In the genomic region with DNA sequence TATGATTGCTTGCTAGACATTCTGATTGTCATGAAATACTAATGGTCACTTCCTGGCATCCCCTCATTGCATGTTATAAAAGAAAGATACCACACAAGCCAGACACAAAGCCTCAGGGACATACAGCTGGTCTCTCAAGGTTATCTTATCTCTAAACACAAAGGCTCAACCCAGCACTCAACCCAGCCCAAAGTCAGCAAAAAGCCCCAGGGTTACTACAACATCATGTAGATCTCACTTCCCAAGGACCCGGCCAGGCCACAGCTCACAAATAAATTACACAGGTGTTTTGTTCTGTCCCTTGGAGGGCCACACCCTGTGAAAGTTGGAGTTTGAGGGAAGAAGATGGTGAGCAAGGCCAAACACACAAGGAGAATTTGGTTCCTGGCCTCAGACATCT, we compare ENCODE assay signal across 30 cellular contexts.
"Had no signal": no experiment of that assay in that cellular context is flagged by ENCODE, and none has a peak within 500 bp of the region (broad histone marks: within the 10 kb centered on the region; RNA-seq: fewer than 3 reads in every experiment).

No MANE protein-coding gene starts in this region.

- H3K4me1 Mint-ChIP-seq: activated CD4-positive, alpha-beta memory T cell treated with anti-CD3 and anti-CD28 coated beads, Interleukin-2, amount 10 ng/mL, durations not matched to agents 7 days and 5 days; activated CD4-positive, alpha-beta T cell treated with anti-CD3 and anti-CD28 coated beads, Interleukin-2, amount 10 ng/mL, durations not matched to agents 7 days and 5 days; activated naive CD4-positive, alpha-beta T cell treated with anti-CD3 and anti-CD28 coated beads, Interleukin-2, amount 10 ng/mL, durations not matched to agents 7 days and 5 days; activated naive CD8-positive, alpha-beta T cell treated with anti-CD3 and anti-CD28 coated beads, Interleukin-2, amount 10 ng/mL, durations not matched to agents 7 days and 5 days; brain had no signal

- H3K36me3 ChIP-seq: ascending aorta, breast epithelium, cardiac muscle cell, colonic mucosa, esophagus muscularis mucosa, gastroesophageal sphincter, heart right ventricle had no signal

- H3K9me3 Mint-ChIP-seq: activated CD4-positive, alpha-beta memory T cell treated with anti-CD3 and anti-CD28 coated beads, Interleukin-2, amount 10 ng/mL, durations not matched to agents 7 days and 5 days; activated CD4-positive, alpha-beta T cell treated with anti-CD3 and anti-CD28 coated beads, Interleukin-2, amount 10 ng/mL, durations not matched to agents 7 days and 5 days; activated naive CD4-positive, alpha-beta T cell treated with anti-CD3 and anti-CD28 coated beads, Interleukin-2, amount 10 ng/mL, durations not matched to agents 7 days and 5 days; activated naive CD4-positive, alpha-beta T cell treated with anti-CD3 and anti-CD28 coated beads, Interleukin-2, amount 50 U/mL, for 72 hours; activated naive CD8-positive, alpha-beta T cell treated with anti-CD3 and anti-CD28 coated beads, Interleukin-2, amount 10 ng/mL, durations not matched to agents 7 days and 5 days; activated T-cell treated with anti-CD3 and anti-CD28 coated beads, Interleukin-2, amount 50 U/mL, for 24 hours; activated T-cell treated with anti-CD3 and anti-CD28 coated beads, Interleukin-2, amount 50 U/mL, for 72 hours; WTC11 had no signal

- H3K27ac Mint-ChIP-seq: activated CD4-positive, alpha-beta memory T cell treated with anti-CD3 and anti-CD28 coated beads, Interleukin-2, amount 10 ng/mL, durations not matched to agents 7 days and 5 days; activated CD4-positive, alpha-beta T cell treated with anti-CD3 and anti-CD28 coated beads, Interleukin-2, amount 10 ng/mL, durations not matched to agents 7 days and 5 days; activated naive CD4-positive, alpha-beta T cell treated with anti-CD3 and anti-CD28 coated beads, Interleukin-2, amount 10 ng/mL, durations not matched to agents 7 days and 5 days; activated naive CD4-positive, alpha-beta T cell treated with anti-CD3 and anti-CD28 coated beads, Interleukin-2, amount 50 U/mL, for 72 hours; activated naive CD8-positive, alpha-beta T cell treated with anti-CD3 and anti-CD28 coated beads, Interleukin-2, amount 10 ng/mL, durations not matched to agents 7 days and 5 days; activated T-cell treated with anti-CD3 and anti-CD28 coated beads, Interleukin-2, amount 50 U/mL, for 24 hours; activated T-cell treated with anti-CD3 and anti-CD28 coated beads, Interleukin-2, amount 50 U/mL, for 72 hours; brain; WTC11 had no signal

- H3K9me3 ChIP-seq: ascending aorta, breast epithelium, colonic mucosa, esophagus muscularis mucosa, gastroesophageal sphincter, heart right ventricle had no signal

- H3K4me3 ChIP-seq: ascending aorta, breast epithelium, cardiac muscle cell, colonic mucosa, esophagus muscularis mucosa, gastroesophageal sphincter, heart right ventricle, hepatocyte had no signal

- H3K4me1 ChIP-seq: ascending aorta, breast epithelium, colonic mucosa, esophagus muscularis mucosa, gastroesophageal sphincter, heart right ventricle had no signal

- DNase-seq: activated CD4-positive, alpha-beta memory T cell treated with anti-CD3 and anti-CD28 coated beads, Interleukin-2, amount 10 ng/mL, durations not matched to agents 7 days and 5 days; activated CD4-positive, alpha-beta T cell treated with anti-CD3 and anti-CD28 coated beads for 1 hour; activated CD4-positive, alpha-beta T cell treated with anti-CD3 and anti-CD28 coated beads for 4 hours; activated CD4-positive, alpha-beta T cell treated with anti-CD3 and anti-CD28 coated beads, Interleukin-2, amount 10 ng/mL, durations not matched to agents 7 days and 5 days; activated CD4-positive, alpha-beta T cell treated with anti-CD3 and anti-CD28 coated beads, Interleukin-2, amount 50 U/mL, for 4 hours; activated CD8-positive, alpha-beta memory T cell treated with anti-CD3 and anti-CD28 coated beads, Interleukin-2, amount 50 U/mL, for 48 hours; activated gamma-delta T cell; activated naive CD4-positive, alpha-beta T cell; activated naive CD4-positive, alpha-beta T cell treated with anti-CD3 and anti-CD28 coated beads, Interleukin-2, amount 10 ng/mL, durations not matched to agents 7 days and 5 days; activated naive CD8-positive, alpha-beta T cell treated with anti-CD3 and anti-CD28 coated beads, Interleukin-2, amount 10 ng/mL, durations not matched to agents 7 days and 5 days; activated T-cell treated with anti-CD3 and anti-CD28 coated beads for 4 hours; activated T-cell treated with anti-CD3 and anti-CD28 coated beads, Interleukin-2, amount 50 U/mL, for 24 hours; activated T-cell treated with anti-CD3 and anti-CD28 coated beads, Interleukin-2, amount 50 U/mL, for 72 hours; central memory CD4-positive, alpha-beta T cell; cerebellar nuclear complex; colonic mucosa; effector CD8-positive, alpha-beta T cell; foreskin melanocyte; heart right ventricle; T-helper 2 cell had no signal

- H3K4me3 Mint-ChIP-seq: activated CD4-positive, alpha-beta memory T cell treated with anti-CD3 and anti-CD28 coated beads, Interleukin-2, amount 10 ng/mL, durations not matched to agents 7 days and 5 days; activated CD4-positive, alpha-beta T cell treated with anti-CD3 and anti-CD28 coated beads, Interleukin-2, amount 10 ng/mL, durations not matched to agents 7 days and 5 days; activated naive CD4-positive, alpha-beta T cell treated with anti-CD3 and anti-CD28 coated beads, Interleukin-2, amount 10 ng/mL, durations not matched to agents 7 days and 5 days; activated naive CD8-positive, alpha-beta T cell treated with anti-CD3 and anti-CD28 coated beads, Interleukin-2, amount 10 ng/mL, durations not matched to agents 7 days and 5 days; activated T-cell treated with anti-CD3 and anti-CD28 coated beads, Interleukin-2, amount 50 U/mL, for 24 hours; activated T-cell treated with anti-CD3 and anti-CD28 coated beads, Interleukin-2, amount 50 U/mL, for 72 hours; brain; WTC11 had no signal

- H3K79me2 ChIP-seq: hepatocyte had no signal

- H2AFZ ChIP-seq: hepatocyte had no signal

- H3K27ac ChIP-seq: ascending aorta, breast epithelium, cardiac muscle cell, colonic mucosa, esophagus muscularis mucosa, gastroesophageal sphincter, heart right ventricle, hepatocyte, VCaP had no signal

- H3K36me3 Mint-ChIP-seq: activated naive CD4-positive, alpha-beta T cell treated with anti-CD3 and anti-CD28 coated beads, Interleukin-2, amount 10 ng/mL, durations not matched to agents 7 days and 5 days; activated naive CD4-positive, alpha-beta T cell treated with anti-CD3 and anti-CD28 coated beads, Interleukin-2, amount 50 U/mL, for 72 hours; activated naive CD8-positive, alpha-beta T cell treated with anti-CD3 and anti-CD28 coated beads, Interleukin-2, amount 10 ng/mL, durations not matched to agents 7 days and 5 days; brain; WTC11 had no signal

- ATAC-seq: activated naive CD4-positive, alpha-beta T cell treated with anti-CD3 and anti-CD28 coated beads, Interleukin-2, amount 50 U/mL, for 72 hours; activated T-cell treated with anti-CD3 and anti-CD28 coated beads, Interleukin-2, amount 50 U/mL, for 72 hours; gastroesophageal sphincter; heart right ventricle; WTC11 had no signal

- H3K4me2 ChIP-seq: hepatocyte had no signal

- H3K27me3 ChIP-seq: ascending aorta, breast epithelium, colonic mucosa had no signal
